In genomic region chr2:28821295-28821958, GRCh38 we compare ENCODE assay signal across 1 cellular context.
TF ChIP-seq lines count a peak whose summit lies in the region.

No MANE protein-coding gene starts in this region.

TF ChIP-seq in endothelial cell of umbilical vein, 7 proteins besides CTCF, POLR2A, EP300 and RAD21:
- TF ChIP-seq POLR2AphosphoS5 (IDR thresholded peaks at IDR 0.05; ENCODE audit: insufficient read depth, low read depth, low read length): no peak
- no peak for TF ChIP-seq GATA2 (IDR thresholded peaks at IDR 0.05; ENCODE audit: insufficient read depth, insufficient read length, low read depth, low read length)
- TF ChIP-seq MAX (IDR thresholded peaks at IDR 0.05; ENCODE audit: insufficient read depth, insufficient read length): no peak
- TF ChIP-seq JUN (IDR thresholded peaks at IDR 0.05; ENCODE audit: borderline replicate concordance, insufficient read depth, insufficient read length, low read depth): no peak
- TF ChIP-seq FOS (IDR thresholded peaks at IDR 0.05; ENCODE audit: borderline replicate concordance, insufficient read depth, low read length): no peak
- TF ChIP-seq MYC (IDR thresholded peaks at IDR 0.05; ENCODE audit: low read depth, low read length): no peak
